In the genomic region with DNA sequence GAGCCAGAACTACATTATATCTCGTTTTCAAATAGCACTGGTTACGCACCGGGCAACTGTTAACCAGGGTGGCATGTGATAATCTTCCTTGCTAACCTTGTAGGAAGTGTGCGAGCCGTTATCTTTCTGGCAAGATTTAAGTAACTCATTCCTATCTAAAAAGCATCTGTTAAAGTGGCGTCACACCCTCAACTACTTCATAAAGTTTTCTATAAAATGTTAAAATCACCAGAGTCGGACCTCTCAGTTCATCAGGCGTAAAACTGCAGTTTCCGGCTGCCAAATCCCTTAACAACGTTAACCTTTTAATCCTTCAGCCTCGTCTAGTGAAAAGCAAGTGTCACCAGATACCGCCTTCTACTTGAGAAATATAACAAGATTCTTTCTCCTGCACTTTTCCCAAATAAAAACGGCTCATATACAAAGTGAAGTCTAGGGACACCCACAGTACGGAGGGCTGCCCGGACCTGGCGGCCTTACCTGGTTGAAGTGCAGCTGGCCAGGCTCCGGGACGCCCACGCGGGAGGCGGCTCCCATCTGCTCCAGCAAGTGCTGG, we compare ENCODE assay signal across 8 cellular contexts. TPM values are rescaled to one million over a fixed set of nuclear protein-coding genes. Genes with fewer than 3 reads are reported as not detected.
A peak's percentile ranks its signal among the peaks of the same experiment; 100 is the strongest.
DNase-seq lines count a peak whose midpoint lies in the region; ATAC-seq and TF ChIP-seq lines count a peak whose summit lies in the region.

No MANE protein-coding gene starts in this region.

- no peak overlapping the region for H3K27ac ChIP-seq in GM23338 (ENCODE audit: low read depth)
- H3K27ac ChIP-seq in right atrium auricular region = peak overlapping the region; percentile 80 to 83
- H3K27ac ChIP-seq in smooth muscle cell (ENCODE audit: low read depth) = no peak overlapping the region

- no peak for ATAC-seq in GM23338
- peak in 1 of 2 donors; percentile 43 for ATAC-seq in activated T-cell treated with anti-CD3 and anti-CD28 coated beads, Interleukin-2, amount 50 U/mL, for 72 hours (replicated peaks in 1 of 2)

- H3K9me3 ChIP-seq in right atrium auricular region = no peaks in the 10 kb centered on the region
- no peaks in the 10 kb centered on the region for H3K9me3 ChIP-seq in smooth muscle cell (replicated peaks; ENCODE audit: low read depth)

- H3K27ac Mint-ChIP-seq in GM23338 = no peak overlapping the region
- H3K27ac Mint-ChIP-seq in activated T-cell treated with anti-CD3 and anti-CD28 coated beads, Interleukin-2, amount 50 U/mL, for 72 hours = peak overlapping the region; percentile 98

- DNase-seq in GF-D8 (lab: John Stamatoyannopoulos, UW) = peak; percentile 58
- DNase-seq in GM23338 (ENCODE audit: low spot score) = no peak
- DNase-seq in Kasumi-1 (lab: John Stamatoyannopoulos, UW) = peak; percentile 45 to 63
- peak in 1 of 2 donors; percentile 79 for DNase-seq in activated T-cell treated with anti-CD3 and anti-CD28 coated beads, Interleukin-2, amount 50 U/mL, for 72 hours
- DNase-seq in right atrium auricular region (ENCODE audit: low spot score) = peak; percentile 66
- no peak for DNase-seq in smooth muscle cell (lab: John Stamatoyannopoulos, UW; ENCODE audit: unreplicated experiment)
- DNase-seq in activated gamma-delta T cell (lab: John Stamatoyannopoulos, UW) = no peak
- no peak for DNase-seq in NCI-H1048 (lab: John Stamatoyannopoulos, UW)

- H3K27me3 ChIP-seq in GM23338 (ENCODE audit: insufficient read depth) (peaks cover 19% of the 10 kb centered on the region), right atrium auricular region (no peaks in the 10 kb centered on the region), smooth muscle cell (ENCODE audit: low read depth) (no peaks in the 10 kb centered on the region)

- H2AFZ ChIP-seq in GM23338 (peak overlapping the region; percentile 9), smooth muscle cell (ENCODE audit: low read depth) (peak overlapping the region; percentile 98)

- peaks cover 22% of the 10 kb centered on the region for H3K27me3 Mint-ChIP-seq in GM23338 (ENCODE audit: insufficient read depth, low read depth, poor library complexity)
- H3K27me3 Mint-ChIP-seq in activated T-cell treated with anti-CD3 and anti-CD28 coated beads, Interleukin-2, amount 50 U/mL, for 72 hours (ENCODE audit: low read depth) = peaks cover 6% of the 10 kb centered on the region

- peaks cover 57% of the 10 kb centered on the region for H3K4me1 ChIP-seq in GM23338 (ENCODE audit: insufficient read depth)
- peaks cover 0 to 11% of the 10 kb centered on the region in 2 donors for H3K4me1 ChIP-seq in right atrium auricular region
- H3K4me1 ChIP-seq in smooth muscle cell (ENCODE audit: low read depth) = peaks cover 9% of the 10 kb centered on the region

- H3K9me3 Mint-ChIP-seq in GM23338 = no peaks in the 10 kb centered on the region
- H3K9me3 Mint-ChIP-seq in activated T-cell treated with anti-CD3 and anti-CD28 coated beads, Interleukin-2, amount 50 U/mL, for 72 hours = no peaks in the 10 kb centered on the region

- H3K4me1 Mint-ChIP-seq in GM23338 = peaks cover 57% of the 10 kb centered on the region
- H3K4me1 Mint-ChIP-seq in activated T-cell treated with anti-CD3 and anti-CD28 coated beads, Interleukin-2, amount 50 U/mL, for 72 hours (ENCODE audit: low read depth) = peaks cover 58% of the 10 kb centered on the region

- no peaks in the 10 kb centered on the region for H3K9me2 ChIP-seq in GM23338 (ENCODE audit: insufficient read depth)

- peak overlapping the region; percentile 85 for H3K4me3 Mint-ChIP-seq in GM23338
- H3K4me3 Mint-ChIP-seq in activated T-cell treated with anti-CD3 and anti-CD28 coated beads, Interleukin-2, amount 50 U/mL, for 72 hours = peak overlapping the region; percentile 85 to 88

- peak overlapping the region; percentile 97 for H3K4me2 ChIP-seq in GM23338
- H3K4me2 ChIP-seq in smooth muscle cell = peak overlapping the region; percentile 97

- no peaks in the 10 kb centered on the region for H3F3A ChIP-seq in GM23338 (replicated peaks; ENCODE audit: low read depth)
- no peaks in the 10 kb centered on the region for H3F3A ChIP-seq in smooth muscle cell (ENCODE audit: low read depth)

- peaks cover 29% of the 10 kb centered on the region for H3K79me2 ChIP-seq in GM23338 (replicated peaks; ENCODE audit: insufficient read depth)
- no peaks in the 10 kb centered on the region for H3K79me2 ChIP-seq in smooth muscle cell (ENCODE audit: low read depth)

- no peaks in the 10 kb centered on the region for H4K20me1 ChIP-seq in GM23338 (replicated peaks; ENCODE audit: insufficient read depth)
- no peaks in the 10 kb centered on the region for H4K20me1 ChIP-seq in smooth muscle cell (ENCODE audit: low read depth)

- no peak for TF ChIP-seq CTCF in GM23338 (conservative IDR thresholded peaks at IDR 0.05; ENCODE audit: low read depth in 2 of 2)
- no peak for TF ChIP-seq CTCF in right atrium auricular region (IDR thresholded peaks at IDR 0.05)
- no peak for TF ChIP-seq CTCF in smooth muscle cell (IDR thresholded peaks at IDR 0.05; ENCODE audit: borderline replicate concordance, insufficient read depth, poor library complexity, severe bottlenecking)

- WGBS in smooth muscle cell (ENCODE audit: low lambda C conversion rate) = under 1% methylated on average over 21 of the region's 21 CpGs

- H3K36me3 Mint-ChIP-seq in GM23338 (ENCODE audit: low read depth) = no peaks in the 10 kb centered on the region
- H3K36me3 Mint-ChIP-seq in activated T-cell treated with anti-CD3 and anti-CD28 coated beads, Interleukin-2, amount 50 U/mL, for 72 hours (ENCODE audit: insufficient read depth in 2 of 2) = peaks cover 2 to 5% of the 10 kb centered on the region in 2 donors

- H3K9ac ChIP-seq in smooth muscle cell (ENCODE audit: low read depth) = no peak overlapping the region

- peak overlapping the region; percentile 82 for H3K4me3 ChIP-seq in GM23338
- H3K4me3 ChIP-seq in right atrium auricular region = peak overlapping the region; percentile 60 to 62
- H3K4me3 ChIP-seq in smooth muscle cell = peak overlapping the region; percentile 79

- H3K36me3 ChIP-seq in GM23338 (ENCODE audit: insufficient read depth) = no peaks in the 10 kb centered on the region
- H3K36me3 ChIP-seq in right atrium auricular region = no peaks in the 10 kb centered on the region
- no peaks in the 10 kb centered on the region for H3K36me3 ChIP-seq in smooth muscle cell (ENCODE audit: low read depth)

TF ChIP-seq in GM23338, 12 proteins besides CTCF, POLR2A, EP300 and RAD21:
- TF ChIP-seq NANOG (IDR thresholded peaks at IDR 0.05; ENCODE audit: borderline replicate concordance) = no peak
- TF ChIP-seq STAT1 (IDR thresholded peaks at IDR 0.05; ENCODE audit: unreplicated experiment) = no peak
- TF ChIP-seq, protein P1, sequence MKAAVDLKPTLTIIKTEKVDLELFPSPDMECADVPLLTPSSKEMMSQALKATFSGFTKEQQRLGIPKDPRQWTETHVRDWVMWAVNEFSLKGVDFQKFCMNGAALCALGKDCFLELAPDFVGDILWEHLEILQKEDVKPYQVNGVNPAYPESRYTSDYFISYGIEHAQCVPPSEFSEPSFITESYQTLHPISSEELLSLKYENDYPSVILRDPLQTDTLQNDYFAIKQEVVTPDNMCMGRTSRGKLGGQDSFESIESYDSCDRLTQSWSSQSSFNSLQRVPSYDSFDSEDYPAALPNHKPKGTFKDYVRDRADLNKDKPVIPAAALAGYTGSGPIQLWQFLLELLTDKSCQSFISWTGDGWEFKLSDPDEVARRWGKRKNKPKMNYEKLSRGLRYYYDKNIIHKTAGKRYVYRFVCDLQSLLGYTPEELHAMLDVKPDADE (IDR thresholded peaks at IDR 0.05) = no peak
- TF ChIP-seq ZNF114 (CRISPR knock-in tag; IDR thresholded peaks at IDR 0.05) = no peak
- no peak for TF ChIP-seq EZH2phosphoT487 (IDR thresholded peaks at IDR 0.05; ENCODE audit: unreplicated experiment)
- TF ChIP-seq ZNF331 (CRISPR knock-in tag; IDR thresholded peaks at IDR 0.05; ENCODE audit: low read depth) = no peak

RNA-seq across cellular contexts. Expression of a gene that starts 1.2 kb away (rescaled TPM):
- 42.5 and 42.9 TPM in 2 replicates for total RNA-seq in GM23338 (2014; rRNA removed; shearing (Covaris generic))
- polyA plus RNA-seq in GM23338 (2016; fragmentation: Nextera tagmentation; extraction: Ambion mirVana) = 18.7 and 20.1 TPM in 2 replicates
- total RNA-seq in activated T-cell treated with anti-CD3 and anti-CD28 coated beads, Interleukin-2, amount 50 U/mL, for 72 hours = 10 to 100 TPM; 56.4 to 58.7 TPM
- 100 to 1,000 TPM in 1 of 2 donors, 10 to 100 TPM in 1; 64.3 to 143 TPM for total RNA-seq in right atrium auricular region
- 16.1 and 16.2 TPM in 2 replicates for total RNA-seq in smooth muscle cell
- polyA plus RNA-seq in smooth muscle cell = 3.7 and 10.0 TPM in 2 replicates

Comparison
In these comparisons a context has a peak if more than half of its experiments do, and no peak if none do; other contexts are left out.
1. DNase-seq: peak in GF-D8 (single experiment), Kasumi-1 (2 of 2) and right atrium auricular region (single experiment); none in GM23338 (single experiment), smooth muscle cell (single experiment), activated gamma-delta T cell (single experiment) and NCI-H1048 (single experiment).
2. H3K27ac ChIP-seq: peak in right atrium auricular region (2 of 2); none in GM23338 (single experiment) and smooth muscle cell (single experiment).
3. Peak in every context shown above with its lines, with median percentiles within 50 percentile points of each other: H3K4me3 ChIP-seq.